Comparison of ENCODE assay signal across 13 cellular contexts in the genomic region with DNA sequence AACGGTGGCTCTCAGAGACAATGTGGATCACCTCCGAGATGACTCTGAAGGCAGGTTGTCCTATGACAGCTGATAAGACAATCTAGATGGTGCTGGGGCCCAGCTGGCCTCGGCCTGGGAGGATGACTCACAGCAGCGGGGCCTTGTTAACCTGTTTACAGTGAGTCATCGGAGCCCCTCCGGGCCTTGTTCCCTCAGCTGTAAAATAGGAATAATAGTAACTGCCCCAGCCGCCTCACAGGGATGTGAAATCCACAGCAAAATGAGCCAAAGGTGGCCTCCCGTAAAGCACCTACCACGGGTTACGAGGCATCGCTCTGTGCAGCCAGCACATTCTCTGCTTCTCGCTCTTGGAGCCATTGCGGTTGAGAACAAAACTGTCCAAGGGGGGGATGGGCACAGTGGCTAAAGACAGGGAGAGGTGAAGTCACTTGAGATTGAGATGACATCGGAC.
A peak's percentile ranks its signal among the peaks of the same experiment; 100 is the strongest.
DNase-seq lines count a peak whose midpoint lies in the region; ATAC-seq and TF ChIP-seq lines count a peak whose summit lies in the region.
"Had no signal": no experiment of that assay in that cellular context is flagged by ENCODE, and none has a peak within 500 bp of the region (broad histone marks: within the 10 kb centered on the region; RNA-seq: fewer than 3 reads in every experiment).

No MANE protein-coding gene starts in this region.

- H3K36me3 ChIP-seq in Panc1 (ENCODE audit: control insufficient read depth, insufficient read depth, low read length) = no peaks in the 10 kb centered on the region

- TF ChIP-seq CTCF in Panc1 (IDR thresholded peaks at IDR 0.05) = no peak
- TF ChIP-seq CTCF in retinal pigment epithelial cell (conservative IDR thresholded peaks at IDR 0.05; ENCODE audit: low read depth, low read length) = no peak

- CTCF ChIA-PET in Panc1 (lab: Charles Lee) = no interaction called here

- H3K4me3 ChIP-seq in Panc1 (ENCODE audit: low read depth in 2 of 2, low read length in 2 of 2) (no peak overlapping the region), retinal pigment epithelial cell (ENCODE audit: low read length) (no peak overlapping the region)
- H3K4me3 ChIP-seq: skin epidermis had no signal

- peak overlapping the region; percentile 77 for H3K27ac ChIP-seq in Panc1 (ENCODE audit: low read length)
- H3K27ac ChIP-seq: HL-60, skin epidermis had no signal

- no peaks in the 10 kb centered on the region for H3K27me3 ChIP-seq in Panc1 (ENCODE audit: control insufficient read depth, insufficient read depth, low read length)

- peak; percentile 33 for DNase-seq in DMS153 (lab: John Stamatoyannopoulos, UW)
- no peak for DNase-seq in DMS153 treated with DMSO at 0.1 percent for 48 hours (lab: John Stamatoyannopoulos, UW; ENCODE audit: unreplicated experiment)
- no peak for DNase-seq in Panc1 (ENCODE audit: low read depth, low spot score)
- peak; percentile 21 to 40 for DNase-seq in erythroblast (lab: John Stamatoyannopoulos, UW)
- peak; percentile 34 for DNase-seq in retinal pigment epithelial cell (ENCODE audit: low read depth)
- no peak for DNase-seq in UCSD-AML1 (lab: John Stamatoyannopoulos, UW; ENCODE audit: unreplicated experiment)
- DNase-seq in activated CD4-positive, alpha-beta T cell treated with anti-CD3 and anti-CD28 coated beads, Interleukin-2, amount 50 U/mL, for 4 hours = no peak
- DNase-seq: activated CD8-positive, alpha-beta memory T cell treated with anti-CD3 and anti-CD28 coated beads, Interleukin-2, amount 50 U/mL, for 4 hours; NCI-H2171 treated with DMSO at 0.1 percent for 48 hours; stimulated activated CD8-positive, alpha-beta memory T cell treated with anti-CD3 and anti-CD28 coated beads, Interleukin-4, amount 100 ng/mL, for 48 hours had no signal

- peaks cover 26% of the 10 kb centered on the region for H3K4me1 ChIP-seq in Panc1 (ENCODE audit: control insufficient read depth, insufficient read depth, low read length)

- intact Hi-C loops in Panc1 (cut with micrococcal nuclease; ENCODE audit: unreplicated experiment) = no loop called here

- TF ChIP-seq POLR2A in erythroblast (IDR thresholded peaks at IDR 0.05; ENCODE audit: low read length) = no peak
- TF ChIP-seq POLR2A in GM18505 (IDR thresholded peaks at IDR 0.05; ENCODE audit: borderline replicate concordance, extremely low read depth, insufficient read depth, insufficient read length) = no peak

- in situ Hi-C loops in Panc1 (cut with HindIII; ENCODE audit: low pct_unique_long_range_greater_than_20kb, low sequenced_read_pairs) = no loop called here

- no peaks in the 10 kb centered on the region for H3K9me3 ChIP-seq in Panc1 (ENCODE audit: control insufficient read depth, insufficient read depth, low read depth, low read length)

- ATAC-seq in Panc1 (peak; percentile 97), GM18505 (IDR thresholded peaks at IDR 0.05; ENCODE audit: unreplicated experiment) (no peak)

- POLR2A ChIA-PET in Panc1 (lab: Charles Lee) = no interaction called here

- BruUV-seq in Panc1 (replicated peaks; lab: Mats Ljungman, UMichigan) = no TSS peak

Comparison
In these comparisons a context has a peak if more than half of its experiments do, and no peak if none do; other contexts are left out.
1. DNase-seq: peak in DMS153 (single experiment), erythroblast (2 of 2) and retinal pigment epithelial cell (single experiment); none in DMS153 treated with DMSO at 0.1 percent for 48 hours (single experiment), Panc1 (single experiment), UCSD-AML1 (single experiment) and activated CD4-positive, alpha-beta T cell treated with anti-CD3 and anti-CD28 coated beads, Interleukin-2, amount 50 U/mL, for 4 hours (0 of 2).